ENCODE assay signal across 1 cellular context in the genomic region with DNA sequence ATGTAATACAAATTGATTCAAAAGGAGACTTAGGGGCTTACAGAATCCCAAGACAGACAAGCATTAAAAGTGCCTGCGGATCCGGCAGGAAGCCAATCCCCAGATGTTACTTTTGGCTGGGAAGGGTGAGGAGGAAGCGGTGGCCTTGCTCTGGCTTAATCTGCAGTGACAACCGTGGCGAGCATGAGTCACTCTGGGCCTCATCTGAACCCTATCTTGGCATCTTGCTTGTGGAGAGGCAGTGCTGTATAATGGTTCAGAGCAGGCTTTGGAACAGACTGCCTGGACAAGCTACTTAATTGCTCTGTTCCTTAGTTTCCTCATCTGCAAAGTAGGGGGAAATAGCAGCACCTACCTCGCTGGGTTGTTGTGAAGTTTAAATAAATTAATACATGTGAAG.
A peak's percentile ranks its signal among the peaks of the same experiment; 100 is the strongest.
TF ChIP-seq lines count a peak whose summit lies in the region.

No MANE protein-coding gene starts in this region.

TF ChIP-seq in K562, 482 proteins besides CTCF, POLR2A, EP300 and RAD21 (continued from another document and continues in another):
- TF ChIP-seq TEAD4 (IDR thresholded peaks at IDR 0.05; ENCODE audit: low read length) (peak; percentile 86), TEAD4 (CRISPR knock-in tag; IDR thresholded peaks at IDR 0.05; ENCODE audit: borderline replicate concordance) (no peak), ILF3 (IDR thresholded peaks at IDR 0.05; ENCODE audit: borderline replicate concordance) (no peak), PYGO2 (tag; IDR thresholded peaks at IDR 0.05) (no peak), EGR1 (conservative IDR thresholded peaks at IDR 0.05) (no peak), SREBF2 (CRISPR knock-in tag; IDR thresholded peaks at IDR 0.05) (no peak), ZNF311 (CRISPR knock-in tag; IDR thresholded peaks at IDR 0.05) (no peak), HMGN3 (IDR thresholded peaks at IDR 0.05; ENCODE audit: borderline replicate concordance, extremely low read depth, insufficient read length, low read depth, low read length) (no peak), BRCA1 (IDR thresholded peaks at IDR 0.05) (no peak), BRCA1 (CRISPR knock-in tag; IDR thresholded peaks at IDR 0.05) (no peak), ZC3H11A (IDR thresholded peaks at IDR 0.05; ENCODE audit: low read depth, low read length) (no peak), CC2D1A (IDR thresholded peaks at IDR 0.05) (no peak), KLF6 (CRISPR knock-in tag; IDR thresholded peaks at IDR 0.05; ENCODE audit: borderline replicate concordance) (no peak), SIN3A (IDR thresholded peaks at IDR 0.05; ENCODE audit: borderline replicate concordance in 2 of 2, control insufficient read depth in 1 of 2, low read depth in 2 of 2, low read length in 2 of 2) (no peak), JUN (IDR thresholded peaks at IDR 0.05; ENCODE audit: borderline replicate concordance, low read depth, low read length) (peak; percentile 98), JUN (CRISPR knock-in tag; IDR thresholded peaks at IDR 0.05; ENCODE audit: borderline replicate concordance) (no peak), NCOA2 (IDR thresholded peaks at IDR 0.05; ENCODE audit: partially characterized antibody in 2 of 2) (no peak), ZNF696 (CRISPR knock-in tag; conservative IDR thresholded peaks at IDR 0.05) (no peak), EZH2 (IDR thresholded peaks at IDR 0.05; ENCODE audit: borderline replicate concordance, low read depth, low read length) (no peak), TEAD1 (CRISPR knock-in tag; IDR thresholded peaks at IDR 0.05) (no peak), RBM25 (IDR thresholded peaks at IDR 0.05; ENCODE audit: low read depth, low read length, severe bottlenecking) (peak; percentile 37), TAL1 (IDR thresholded peaks at IDR 0.05) (peak; percentile 49), BRD4 (IDR thresholded peaks at IDR 0.05) (no peak), FIP1L1 (IDR thresholded peaks at IDR 0.05; ENCODE audit: low read depth, low read length, poor library complexity, severe bottlenecking) (no peak), XRCC5 (IDR thresholded peaks at IDR 0.05; ENCODE audit: low read depth, low read length) (no peak), RFX5 (IDR thresholded peaks at IDR 0.05; ENCODE audit: low read depth, low read length) (no peak), ZNF146 (CRISPR knock-in tag; IDR thresholded peaks at IDR 0.05; ENCODE audit: unreplicated experiment) (peak; percentile 65), PPARD (CRISPR knock-in tag; IDR thresholded peaks at IDR 0.05) (no peak), MCM3 (IDR thresholded peaks at IDR 0.05) (no peak), POLR2G (IDR thresholded peaks at IDR 0.05; ENCODE audit: low read depth, low read length) (no peak), SAFB (IDR thresholded peaks at IDR 0.05; ENCODE audit: borderline replicate concordance, low read depth, low read length) (no peak), SAP30 (IDR thresholded peaks at IDR 0.05; ENCODE audit: borderline replicate concordance, insufficient read depth, low read depth, low read length, poor library complexity, severe bottlenecking) (no peak), ZNF766 (CRISPR knock-in tag; conservative IDR thresholded peaks at IDR 0.05) (no peak), TAF15 (IDR thresholded peaks at IDR 0.05; ENCODE audit: low read depth, low read length) (no peak), ZNF134 (CRISPR knock-in tag; conservative IDR thresholded peaks at IDR 0.05) (no peak), GATA2 (CRISPR knock-in tag; IDR thresholded peaks at IDR 0.05) (peak; percentile 98), ZBED1 (IDR thresholded peaks at IDR 0.05) (no peak), ZBTB17 (CRISPR knock-in tag; IDR thresholded peaks at IDR 0.05) (no peak), HMG20B (CRISPR knock-in tag; IDR thresholded peaks at IDR 0.05) (no peak), NFYB (IDR thresholded peaks at IDR 0.05; ENCODE audit: extremely low read depth, insufficient read length) (no peak), PTTG1 (tag; IDR thresholded peaks at IDR 0.05; ENCODE audit: low read depth) (no peak), DACH1 (IDR thresholded peaks at IDR 0.05; ENCODE audit: partially characterized antibody) (peak; percentile 77)
- TF ChIP-seq, protein P1, sequence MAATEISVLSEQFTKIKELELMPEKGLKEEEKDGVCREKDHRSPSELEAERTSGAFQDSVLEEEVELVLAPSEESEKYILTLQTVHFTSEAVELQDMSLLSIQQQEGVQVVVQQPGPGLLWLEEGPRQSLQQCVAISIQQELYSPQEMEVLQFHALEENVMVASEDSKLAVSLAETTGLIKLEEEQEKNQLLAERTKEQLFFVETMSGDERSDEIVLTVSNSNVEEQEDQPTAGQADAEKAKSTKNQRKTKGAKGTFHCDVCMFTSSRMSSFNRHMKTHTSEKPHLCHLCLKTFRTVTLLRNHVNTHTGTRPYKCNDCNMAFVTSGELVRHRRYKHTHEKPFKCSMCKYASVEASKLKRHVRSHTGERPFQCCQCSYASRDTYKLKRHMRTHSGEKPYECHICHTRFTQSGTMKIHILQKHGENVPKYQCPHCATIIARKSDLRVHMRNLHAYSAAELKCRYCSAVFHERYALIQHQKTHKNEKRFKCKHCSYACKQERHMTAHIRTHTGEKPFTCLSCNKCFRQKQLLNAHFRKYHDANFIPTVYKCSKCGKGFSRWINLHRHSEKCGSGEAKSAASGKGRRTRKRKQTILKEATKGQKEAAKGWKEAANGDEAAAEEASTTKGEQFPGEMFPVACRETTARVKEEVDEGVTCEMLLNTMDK (IDR thresholded peaks at IDR 0.05; ENCODE audit: borderline replicate concordance, insufficient read depth, low read depth, low read length, poor library complexity, severe bottlenecking), result no peak
- TF ChIP-seq, protein P2, sequence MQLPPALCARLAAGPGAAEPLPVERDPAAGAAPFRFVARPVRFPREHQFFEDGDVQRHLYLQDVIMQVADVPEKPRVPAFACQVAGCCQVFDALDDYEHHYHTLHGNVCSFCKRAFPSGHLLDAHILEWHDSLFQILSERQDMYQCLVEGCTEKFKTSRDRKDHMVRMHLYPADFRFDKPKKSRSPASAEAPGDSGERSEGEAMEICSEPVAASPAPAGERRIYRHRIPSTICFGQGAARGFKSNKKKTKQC (CRISPR knock-in tag; IDR thresholded peaks at IDR 0.05), result no peak
- TF ChIP-seq, protein P3, sequence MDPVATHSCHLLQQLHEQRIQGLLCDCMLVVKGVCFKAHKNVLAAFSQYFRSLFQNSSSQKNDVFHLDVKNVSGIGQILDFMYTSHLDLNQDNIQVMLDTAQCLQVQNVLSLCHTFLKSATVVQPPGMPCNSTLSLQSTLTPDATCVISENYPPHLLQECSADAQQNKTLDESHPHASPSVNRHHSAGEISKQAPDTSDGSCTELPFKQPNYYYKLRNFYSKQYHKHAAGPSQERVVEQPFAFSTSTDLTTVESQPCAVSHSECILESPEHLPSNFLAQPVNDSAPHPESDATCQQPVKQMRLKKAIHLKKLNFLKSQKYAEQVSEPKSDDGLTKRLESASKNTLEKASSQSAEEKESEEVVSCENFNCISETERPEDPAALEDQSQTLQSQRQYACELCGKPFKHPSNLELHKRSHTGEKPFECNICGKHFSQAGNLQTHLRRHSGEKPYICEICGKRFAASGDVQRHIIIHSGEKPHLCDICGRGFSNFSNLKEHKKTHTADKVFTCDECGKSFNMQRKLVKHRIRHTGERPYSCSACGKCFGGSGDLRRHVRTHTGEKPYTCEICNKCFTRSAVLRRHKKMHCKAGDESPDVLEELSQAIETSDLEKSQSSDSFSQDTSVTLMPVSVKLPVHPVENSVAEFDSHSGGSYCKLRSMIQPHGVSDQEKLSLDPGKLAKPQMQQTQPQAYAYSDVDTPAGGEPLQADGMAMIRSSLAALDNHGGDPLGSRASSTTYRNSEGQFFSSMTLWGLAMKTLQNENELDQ (CRISPR knock-in tag; IDR thresholded peaks at IDR 0.05; ENCODE audit: borderline replicate concordance), result no peak
- TF ChIP-seq, protein P4, sequence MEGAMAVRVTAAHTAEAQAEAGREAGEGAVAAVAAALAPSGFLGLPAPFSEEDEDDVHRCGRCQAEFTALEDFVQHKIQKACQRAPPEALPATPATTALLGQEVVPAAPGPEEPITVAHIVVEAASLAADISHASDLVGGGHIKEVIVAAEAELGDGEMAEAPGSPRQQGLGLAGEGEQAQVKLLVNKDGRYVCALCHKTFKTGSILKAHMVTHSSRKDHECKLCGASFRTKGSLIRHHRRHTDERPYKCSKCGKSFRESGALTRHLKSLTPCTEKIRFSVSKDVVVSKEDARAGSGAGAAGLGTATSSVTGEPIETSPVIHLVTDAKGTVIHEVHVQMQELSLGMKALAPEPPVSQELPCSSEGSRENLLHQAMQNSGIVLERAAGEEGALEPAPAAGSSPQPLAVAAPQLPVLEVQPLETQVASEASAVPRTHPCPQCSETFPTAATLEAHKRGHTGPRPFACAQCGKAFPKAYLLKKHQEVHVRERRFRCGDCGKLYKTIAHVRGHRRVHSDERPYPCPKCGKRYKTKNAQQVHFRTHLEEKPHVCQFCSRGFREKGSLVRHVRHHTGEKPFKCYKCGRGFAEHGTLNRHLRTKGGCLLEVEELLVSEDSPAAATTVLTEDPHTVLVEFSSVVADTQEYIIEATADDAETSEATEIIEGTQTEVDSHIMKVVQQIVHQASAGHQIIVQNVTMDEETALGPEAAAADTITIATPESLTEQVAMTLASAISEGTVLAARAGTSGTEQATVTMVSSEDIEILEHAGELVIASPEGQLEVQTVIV (CRISPR knock-in tag; IDR thresholded peaks at IDR 0.05; ENCODE audit: borderline replicate concordance), result no peak
- TF ChIP-seq, protein P5, sequence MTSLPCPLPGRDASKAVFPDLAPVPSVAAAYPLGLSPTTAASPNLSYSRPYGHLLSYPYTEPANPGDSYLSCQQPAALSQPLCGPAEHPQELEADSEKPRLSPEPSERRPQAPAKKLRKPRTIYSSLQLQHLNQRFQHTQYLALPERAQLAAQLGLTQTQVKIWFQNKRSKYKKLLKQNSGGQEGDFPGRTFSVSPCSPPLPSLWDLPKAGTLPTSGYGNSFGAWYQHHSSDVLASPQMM (CRISPR knock-in tag; IDR thresholded peaks at IDR 0.05), result no peak
- TF ChIP-seq, protein P6, sequence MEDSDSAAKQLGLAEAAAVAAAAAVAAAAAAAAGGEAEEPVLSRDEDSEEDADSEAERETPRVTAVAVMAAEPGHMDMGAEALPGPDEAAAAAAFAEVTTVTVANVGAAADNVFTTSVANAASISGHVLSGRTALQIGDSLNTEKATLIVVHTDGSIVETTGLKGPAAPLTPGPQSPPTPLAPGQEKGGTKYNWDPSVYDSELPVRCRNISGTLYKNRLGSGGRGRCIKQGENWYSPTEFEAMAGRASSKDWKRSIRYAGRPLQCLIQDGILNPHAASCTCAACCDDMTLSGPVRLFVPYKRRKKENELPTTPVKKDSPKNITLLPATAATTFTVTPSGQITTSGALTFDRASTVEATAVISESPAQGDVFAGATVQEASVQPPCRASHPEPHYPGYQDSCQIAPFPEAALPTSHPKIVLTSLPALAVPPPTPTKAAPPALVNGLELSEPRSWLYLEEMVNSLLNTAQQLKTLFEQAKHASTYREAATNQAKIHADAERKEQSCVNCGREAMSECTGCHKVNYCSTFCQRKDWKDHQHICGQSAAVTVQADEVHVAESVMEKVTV (CRISPR knock-in tag; IDR thresholded peaks at IDR 0.05), result no peak
- TF ChIP-seq, protein P7, sequence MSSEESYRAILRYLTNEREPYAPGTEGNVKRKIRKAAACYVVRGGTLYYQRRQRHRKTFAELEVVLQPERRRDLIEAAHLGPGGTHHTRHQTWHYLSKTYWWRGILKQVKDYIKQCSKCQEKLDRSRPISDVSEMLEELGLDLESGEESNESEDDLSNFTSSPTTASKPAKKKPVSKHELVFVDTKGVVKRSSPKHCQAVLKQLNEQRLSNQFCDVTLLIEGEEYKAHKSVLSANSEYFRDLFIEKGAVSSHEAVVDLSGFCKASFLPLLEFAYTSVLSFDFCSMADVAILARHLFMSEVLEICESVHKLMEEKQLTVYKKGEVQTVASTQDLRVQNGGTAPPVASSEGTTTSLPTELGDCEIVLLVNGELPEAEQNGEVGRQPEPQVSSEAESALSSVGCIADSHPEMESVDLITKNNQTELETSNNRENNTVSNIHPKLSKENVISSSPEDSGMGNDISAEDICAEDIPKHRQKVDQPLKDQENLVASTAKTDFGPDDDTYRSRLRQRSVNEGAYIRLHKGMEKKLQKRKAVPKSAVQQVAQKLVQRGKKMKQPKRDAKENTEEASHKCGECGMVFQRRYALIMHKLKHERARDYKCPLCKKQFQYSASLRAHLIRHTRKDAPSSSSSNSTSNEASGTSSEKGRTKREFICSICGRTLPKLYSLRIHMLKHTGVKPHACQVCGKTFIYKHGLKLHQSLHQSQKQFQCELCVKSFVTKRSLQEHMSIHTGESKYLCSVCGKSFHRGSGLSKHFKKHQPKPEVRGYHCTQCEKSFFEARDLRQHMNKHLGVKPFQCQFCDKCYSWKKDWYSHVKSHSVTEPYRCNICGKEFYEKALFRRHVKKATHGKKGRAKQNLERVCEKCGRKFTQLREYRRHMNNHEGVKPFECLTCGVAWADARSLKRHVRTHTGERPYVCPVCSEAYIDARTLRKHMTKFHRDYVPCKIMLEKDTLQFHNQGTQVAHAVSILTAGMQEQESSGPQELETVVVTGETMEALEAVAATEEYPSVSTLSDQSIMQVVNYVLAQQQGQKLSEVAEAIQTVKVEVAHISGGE (CRISPR knock-in tag; IDR thresholded peaks at IDR 0.05), result no peak
- TF ChIP-seq, protein P8, sequence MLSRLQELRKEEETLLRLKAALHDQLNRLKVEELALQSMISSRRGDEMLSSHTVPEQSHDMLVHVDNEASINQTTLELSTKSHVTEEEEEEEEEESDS (CRISPR knock-in tag; IDR thresholded peaks at IDR 0.05), result no peak
- TF ChIP-seq, protein P9, sequence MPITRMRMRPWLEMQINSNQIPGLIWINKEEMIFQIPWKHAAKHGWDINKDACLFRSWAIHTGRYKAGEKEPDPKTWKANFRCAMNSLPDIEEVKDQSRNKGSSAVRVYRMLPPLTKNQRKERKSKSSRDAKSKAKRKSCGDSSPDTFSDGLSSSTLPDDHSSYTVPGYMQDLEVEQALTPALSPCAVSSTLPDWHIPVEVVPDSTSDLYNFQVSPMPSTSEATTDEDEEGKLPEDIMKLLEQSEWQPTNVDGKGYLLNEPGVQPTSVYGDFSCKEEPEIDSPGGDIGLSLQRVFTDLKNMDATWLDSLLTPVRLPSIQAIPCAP (CRISPR knock-in tag; IDR thresholded peaks at IDR 0.05; ENCODE audit: borderline replicate concordance), result no peak
- TF ChIP-seq, protein P10, sequence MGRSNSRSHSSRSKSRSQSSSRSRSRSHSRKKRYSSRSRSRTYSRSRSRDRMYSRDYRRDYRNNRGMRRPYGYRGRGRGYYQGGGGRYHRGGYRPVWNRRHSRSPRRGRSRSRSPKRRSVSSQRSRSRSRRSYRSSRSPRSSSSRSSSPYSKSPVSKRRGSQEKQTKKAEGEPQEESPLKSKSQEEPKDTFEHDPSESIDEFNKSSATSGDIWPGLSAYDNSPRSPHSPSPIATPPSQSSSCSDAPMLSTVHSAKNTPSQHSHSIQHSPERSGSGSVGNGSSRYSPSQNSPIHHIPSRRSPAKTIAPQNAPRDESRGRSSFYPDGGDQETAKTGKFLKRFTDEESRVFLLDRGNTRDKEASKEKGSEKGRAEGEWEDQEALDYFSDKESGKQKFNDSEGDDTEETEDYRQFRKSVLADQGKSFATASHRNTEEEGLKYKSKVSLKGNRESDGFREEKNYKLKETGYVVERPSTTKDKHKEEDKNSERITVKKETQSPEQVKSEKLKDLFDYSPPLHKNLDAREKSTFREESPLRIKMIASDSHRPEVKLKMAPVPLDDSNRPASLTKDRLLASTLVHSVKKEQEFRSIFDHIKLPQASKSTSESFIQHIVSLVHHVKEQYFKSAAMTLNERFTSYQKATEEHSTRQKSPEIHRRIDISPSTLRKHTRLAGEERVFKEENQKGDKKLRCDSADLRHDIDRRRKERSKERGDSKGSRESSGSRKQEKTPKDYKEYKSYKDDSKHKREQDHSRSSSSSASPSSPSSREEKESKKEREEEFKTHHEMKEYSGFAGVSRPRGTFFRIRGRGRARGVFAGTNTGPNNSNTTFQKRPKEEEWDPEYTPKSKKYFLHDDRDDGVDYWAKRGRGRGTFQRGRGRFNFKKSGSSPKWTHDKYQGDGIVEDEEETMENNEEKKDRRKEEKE (IDR thresholded peaks at IDR 0.05; ENCODE audit: borderline replicate concordance in 1 of 2, control insufficient read depth in 1 of 2, low read depth in 2 of 2, low read length in 1 of 2), result no peak
